8 cellular contexts compared by ENCODE assay signal in the genomic region with DNA sequence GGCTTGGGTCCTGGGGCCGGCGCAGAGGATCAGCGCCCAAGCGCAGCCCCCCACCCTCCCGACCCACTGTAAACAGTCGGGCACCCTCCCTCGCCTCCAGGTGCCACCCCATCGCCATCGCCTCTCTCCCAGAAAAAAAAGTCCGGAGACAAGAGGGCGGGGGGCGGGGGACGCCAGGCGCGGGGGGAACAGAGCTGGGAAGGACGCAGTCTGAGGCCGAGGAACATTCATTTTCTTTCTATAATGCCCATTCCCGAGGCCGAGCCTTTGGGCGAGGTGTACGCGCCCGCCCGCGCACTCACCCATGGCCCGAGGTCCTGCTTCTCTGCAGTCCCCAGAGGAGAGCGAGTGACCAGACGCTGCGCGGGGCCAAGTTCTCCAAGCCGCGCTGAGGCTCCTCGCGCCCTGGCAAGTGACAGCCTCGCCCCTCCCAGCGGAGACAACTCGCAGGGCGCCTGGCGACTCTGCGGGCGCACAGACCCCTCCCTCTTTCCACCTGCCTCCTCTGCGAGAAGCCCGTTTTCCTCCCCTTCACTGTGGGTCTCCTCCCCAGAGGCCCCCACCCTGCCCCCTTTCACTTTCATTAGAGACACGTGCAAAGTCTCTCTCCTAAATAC.
A peak's percentile ranks its signal among the peaks of the same experiment; 100 is the strongest.
DNase-seq lines count a peak whose midpoint lies in the region; ATAC-seq and TF ChIP-seq lines count a peak whose summit lies in the region.

No MANE protein-coding gene starts in this region.

- POLR2A ChIA-PET in naive thymus-derived CD4-positive, alpha-beta T cell (lab: Charles Lee) = no interaction called here

- H3K4me1 ChIP-seq in esophagus (ENCODE audit: control insufficient read depth in 2 of 2, insufficient read depth in 2 of 2, low read length in 1 of 2) (peaks cover 3 to 6% of the 10 kb centered on the region in 2 donors), Karpas-422 (ENCODE audit: low read length) (no peaks in the 10 kb centered on the region)
- no peaks in the 10 kb centered on the region for H3K4me1 ChIP-seq in naive thymus-derived CD4-positive, alpha-beta T cell (ENCODE audit: control insufficient read depth in 2 of 2, insufficient read depth in 2 of 2, low read length in 2 of 2)

- peak; percentile 81 for ATAC-seq in GM18505 (IDR thresholded peaks at IDR 0.05; ENCODE audit: unreplicated experiment)
- ATAC-seq in HG03095 (IDR thresholded peaks at IDR 0.05; ENCODE audit: unreplicated experiment) = peak; percentile 53
- peak; percentile 41 for ATAC-seq in naive thymus-derived CD4-positive, alpha-beta T cell

- H3K27me3 Mint-ChIP-seq in naive thymus-derived CD4-positive, alpha-beta T cell = peaks cover 39 to 59% (median 47%) of the 10 kb centered on the region in 5 donors

- CTCF ChIA-PET in naive thymus-derived CD4-positive, alpha-beta T cell (lab: Charles Lee) = no interaction called here

- H4K20me1 ChIP-seq in Karpas-422 (ENCODE audit: insufficient read depth, low read depth, low read length) = no peaks in the 10 kb centered on the region

- no peaks in the 10 kb centered on the region for H3K79me2 ChIP-seq in Karpas-422 (ENCODE audit: low read length)

- no peaks in the 10 kb centered on the region for H3K9me2 ChIP-seq in Karpas-422 (replicated peaks; ENCODE audit: insufficient read depth, low read length)

- H2AFZ ChIP-seq in Karpas-422 (ENCODE audit: low read length) = no peak overlapping the region

- H3K9ac ChIP-seq in SK-N-MC (ENCODE audit: insufficient read length) (peak overlapping the region; percentile 48), Karpas-422 (ENCODE audit: low read length) (no peak overlapping the region)

- intact Hi-C loops in naive thymus-derived CD4-positive, alpha-beta T cell (cut with micrococcal nuclease) = no loop called here

- H3K27ac ChIP-seq in SK-N-MC (no peak overlapping the region), esophagus (ENCODE audit: low read depth in 2 of 2, low read length in 1 of 2) (peak overlapping the region in 1 of 2 donors; percentile 29), Karpas-422 (ENCODE audit: low read length) (no peak overlapping the region)
- H3K27ac ChIP-seq in naive thymus-derived CD4-positive, alpha-beta T cell (ENCODE audit: low read depth, low read length) = no peak overlapping the region

- no peaks in the 10 kb centered on the region for H3K36me3 ChIP-seq in SK-N-MC (ENCODE audit: insufficient read depth, low read length)
- no peaks in the 10 kb centered on the region for H3K36me3 ChIP-seq in esophagus (ENCODE audit: control insufficient read depth in 2 of 2, insufficient read depth in 2 of 2, low read length in 1 of 2)
- H3K36me3 ChIP-seq in naive thymus-derived CD4-positive, alpha-beta T cell (ENCODE audit: control insufficient read depth in 2 of 3, insufficient read depth in 3 of 3, low read length in 3 of 3) = no peaks in the 10 kb centered on the region
- no peaks in the 10 kb centered on the region for H3K36me3 ChIP-seq in Karpas-422 (ENCODE audit: insufficient read depth, low read length)

- peaks cover 0 to 8% (median 0%) of the 10 kb centered on the region in 11 donors for H3K9me3 Mint-ChIP-seq in naive thymus-derived CD4-positive, alpha-beta T cell

- H3K4me2 ChIP-seq in Karpas-422 (ENCODE audit: low read depth, low read length, poor library complexity, severe bottlenecking) = no peak overlapping the region

- peaks cover 0 to 4% of the 10 kb centered on the region in 2 donors for H3K27me3 ChIP-seq in esophagus (ENCODE audit: control insufficient read depth in 1 of 2, insufficient read depth in 2 of 2, low read length in 2 of 2)
- H3K27me3 ChIP-seq in naive thymus-derived CD4-positive, alpha-beta T cell (ENCODE audit: control insufficient read depth in 2 of 2, insufficient read depth in 2 of 2, low read length in 2 of 2) = peaks cover 0 to 4% of the 10 kb centered on the region in 2 donors
- no peaks in the 10 kb centered on the region for H3K27me3 ChIP-seq in Karpas-422 (ENCODE audit: low read length)

- peak; percentile 37 for DNase-seq in AG08396 (ENCODE audit: low spot score)
- no peak for DNase-seq in SK-N-MC (ENCODE audit: low read depth, low spot score)
- no peak for DNase-seq in naive thymus-derived CD4-positive, alpha-beta T cell
- DNase-seq in putamen (ENCODE audit: low spot score) = no peak
- no peak for DNase-seq in Karpas-422

- H3K4me3 Mint-ChIP-seq in naive thymus-derived CD4-positive, alpha-beta T cell = peak overlapping the region; percentile 16 to 81 (median 46)

- peaks cover 0 to 15% (median 6%) of the 10 kb centered on the region in 7 donors for H3K4me1 Mint-ChIP-seq in naive thymus-derived CD4-positive, alpha-beta T cell

- H3K4me3 ChIP-seq in SK-N-MC = peak overlapping the region; percentile 82
- H3K4me3 ChIP-seq in esophagus (ENCODE audit: low read depth in 1 of 2, low read length in 2 of 2) = peak overlapping the region; percentile 35 to 44
- H3K4me3 ChIP-seq in naive thymus-derived CD4-positive, alpha-beta T cell (ENCODE audit: low read length) = no peak overlapping the region
- H3K4me3 ChIP-seq in Karpas-422 (ENCODE audit: low read length) = no peak overlapping the region

- H3K36me3 Mint-ChIP-seq in naive thymus-derived CD4-positive, alpha-beta T cell = no peaks in the 10 kb centered on the region

- TF ChIP-seq POLR2A in GM18505 (IDR thresholded peaks at IDR 0.05; ENCODE audit: borderline replicate concordance, extremely low read depth, insufficient read depth, insufficient read length) = no peak

- WGBS in esophagus, 2 donors = 0 to 1% methylated on average over 43 to 44 of the region's 44 CpGs

- H3K27ac Mint-ChIP-seq in naive thymus-derived CD4-positive, alpha-beta T cell = no peak overlapping the region

- H3K9me3 ChIP-seq in SK-N-MC (ENCODE audit: low read depth, low read length) (no peaks in the 10 kb centered on the region), esophagus (ENCODE audit: control insufficient read depth in 2 of 2, insufficient read depth in 1 of 2, low read depth in 1 of 2, low read length in 1 of 2) (peaks cover 0 to 2% of the 10 kb centered on the region in 2 donors), Karpas-422 (ENCODE audit: low read length) (no peaks in the 10 kb centered on the region)
- no peaks in the 10 kb centered on the region for H3K9me3 ChIP-seq in naive thymus-derived CD4-positive, alpha-beta T cell (ENCODE audit: control insufficient read depth in 2 of 3, low read length in 3 of 3)

Comparison
In these comparisons a context has a peak if more than half of its experiments do, and no peak if none do; other contexts are left out.
1. H3K4me3 ChIP-seq: peak in SK-N-MC (single experiment) and esophagus (2 of 2); none in naive thymus-derived CD4-positive, alpha-beta T cell (single experiment) and Karpas-422 (single experiment).
2. Peak in every context shown above with its lines, with median percentiles within 50 percentile points of each other: ATAC-seq.